Comparison of ENCODE assay signal across 8 cellular contexts in genomic region chr3:69090021-69090420, GRCh38. TPM values are rescaled to one million over a fixed set of nuclear protein-coding genes. Genes with fewer than 3 reads are reported as not detected.
DNase-seq lines count a peak whose midpoint lies in the region; ATAC-seq and TF ChIP-seq lines count a peak whose summit lies in the region.

No MANE protein-coding gene starts in this region.

- peaks cover 46% of the 10 kb centered on the region; the same call in 1 of the 2 replicates for H3F3A ChIP-seq in PC-9 (ENCODE audit: insufficient read depth, low read depth)

- POLR2A ChIA-PET in PC-9 (lab: Charles Lee; ENCODE audit: unreplicated experiment) = interaction anchor here (0.5 to 0.7 kb wide), 4 partner anchors 15 to 65 kb away, joined by 3 to 22 read pairs (median 4); no protein-coding TSS in a partner anchor

- H4K20me1 ChIP-seq in PC-9 (ENCODE audit: insufficient read depth) = no peaks in the 10 kb centered on the region

- peaks cover 9% of the 10 kb centered on the region; the same call in 1 of the 2 replicates for H3K36me3 ChIP-seq in PC-9 (ENCODE audit: low read depth)

- intact Hi-C loops in PC-9 (cut with micrococcal nuclease; ENCODE audit: unreplicated experiment) = no loop called here

- H3K4me2 ChIP-seq in PC-9 = peak overlapping the region; percentile 99

- no peaks in the 10 kb centered on the region for H3K27me3 ChIP-seq in PC-9 (ENCODE audit: insufficient read depth, low read depth)

- DNase-seq in AG20443 (ENCODE audit: low spot score) = peak; percentile 62
- DNase-seq in PC-9 = peak in 1 of 2 experiments; percentile 89
- DNase-seq in dermis microvascular lymphatic vessel endothelial cell (ENCODE audit: low read depth in 2 of 2) = peak; percentile 60 to 78
- peak; percentile 57 for DNase-seq in non-pigmented ciliary epithelial cell (ENCODE audit: low read depth)
- no peak for DNase-seq in NCI-H2171 treated with DMSO at 0.1 percent for 48 hours (lab: John Stamatoyannopoulos, UW)
- DNase-seq in globus pallidus (ENCODE audit: low spot score) = no peak

- H2AFZ ChIP-seq in PC-9 = no peak overlapping the region

- H3K4me1 ChIP-seq in PC-9 (replicated peaks; ENCODE audit: insufficient read depth) = peaks cover 69% of the 10 kb centered on the region

- no peak for TF ChIP-seq CTCF in PC-9 (conservative IDR thresholded peaks at IDR 0.05)

- no peaks in the 10 kb centered on the region for H3K9me2 ChIP-seq in PC-9 (ENCODE audit: insufficient read depth)

- H3K27ac ChIP-seq in PC-9 = peak overlapping the region; percentile 94

- ATAC-seq in HG02884 (IDR thresholded peaks at IDR 0.05; ENCODE audit: unreplicated experiment) (no peak), GM21576 (IDR thresholded peaks at IDR 0.05; ENCODE audit: unreplicated experiment) (no peak)

- peak overlapping the region; percentile 25; the same call in 1 of the 2 replicates for H3K4me3 ChIP-seq in PC-9

- H3K79me2 ChIP-seq in PC-9 (ENCODE audit: low read depth) = peaks cover 60% of the 10 kb centered on the region

- BruUV-seq in PC-9 (replicated peaks; lab: Mats Ljungman, UMichigan) = no TSS peak

- H3K9me3 ChIP-seq in PC-9 (ENCODE audit: insufficient read depth, low read depth) = no peaks in the 10 kb centered on the region

- CTCF ChIA-PET in PC-9 (lab: Charles Lee) = no interaction called here

RNA-seq across cellular contexts. Expression of gene ARL6IP5, which starts 5.3 kb away (rescaled TPM):
- 35.6 and 45.7 TPM in 2 replicates for total RNA-seq in PC-9 (2021)
- 65.5 and 77.4 TPM in 2 replicates for total RNA-seq in dermis microvascular lymphatic vessel endothelial cell

RNA-seq across cellular contexts. Expression of gene UBA3, which starts 9.9 kb away (rescaled TPM):
- total RNA-seq in PC-9 (2021) (75.3 and 88.8 TPM in 2 replicates), dermis microvascular lymphatic vessel endothelial cell (55.8 and 59.2 TPM in 2 replicates)

RNA-seq across cellular contexts. Expression of gene LMOD3, which starts 32.4 kb away (rescaled TPM):
- total RNA-seq in PC-9 (2021) (not detected in 2 replicates), dermis microvascular lymphatic vessel endothelial cell (not detected in 2 replicates)

RNA-seq across cellular contexts. Expression of gene TMF1, which starts 37.9 kb away (rescaled TPM):
- total RNA-seq in PC-9 (2021) (34.5 and 35.5 TPM in 2 replicates), dermis microvascular lymphatic vessel endothelial cell (20.9 and 22.3 TPM in 2 replicates)

Comparison
In these comparisons a context has a peak if more than half of its experiments do, and no peak if none do; other contexts are left out.
1. DNase-seq: peak in AG20443 (single experiment), dermis microvascular lymphatic vessel endothelial cell (2 of 2) and non-pigmented ciliary epithelial cell (single experiment); none in NCI-H2171 treated with DMSO at 0.1 percent for 48 hours (single experiment) and globus pallidus (single experiment).